In the genomic region with DNA sequence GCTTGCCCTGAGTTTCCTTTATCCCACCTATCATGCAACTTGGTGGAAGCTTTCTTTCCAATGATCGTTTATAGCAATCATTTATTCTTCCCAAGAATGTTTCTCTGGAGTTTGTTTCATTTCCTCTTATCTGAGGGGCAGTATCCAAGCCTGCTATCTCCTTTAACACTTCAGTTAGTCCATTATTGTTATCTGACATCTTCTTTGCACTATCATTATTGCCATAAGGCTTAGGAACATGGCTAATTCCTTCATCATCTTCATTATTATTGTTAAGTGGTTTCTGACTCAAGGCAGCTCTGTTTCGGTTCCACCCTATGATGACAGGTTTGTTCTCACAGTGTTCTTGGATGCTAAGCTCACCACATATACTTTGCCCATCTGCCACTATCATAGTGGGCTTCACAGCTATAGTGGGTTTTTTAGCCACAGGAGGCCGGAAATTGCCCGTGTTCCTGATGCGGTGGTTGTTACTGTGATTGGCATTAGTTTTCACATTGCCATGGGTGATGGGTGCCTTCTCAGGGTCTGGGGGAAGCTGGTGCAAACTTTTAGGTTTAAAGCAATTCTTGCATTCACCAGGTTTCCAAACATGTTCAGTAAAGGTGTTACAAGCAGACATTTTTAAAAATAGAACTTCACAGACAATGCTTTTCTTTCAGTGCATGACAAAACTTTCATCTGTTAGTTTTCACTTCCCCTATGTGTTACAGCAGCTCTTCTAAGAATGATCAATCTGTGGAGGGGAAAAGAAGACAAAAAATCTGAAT, we compare ENCODE assay signal across 1 cellular context.
TF ChIP-seq lines count a peak whose summit lies in the region.

No MANE protein-coding gene starts in this region.

TF ChIP-seq in GM12878, 131 proteins besides CTCF, POLR2A, EP300 and RAD21 (continued from another document):
- TF ChIP-seq JUND (IDR thresholded peaks at IDR 0.05; ENCODE audit: low read depth, low read length) (no peak), ZNF207 (IDR thresholded peaks at IDR 0.05; ENCODE audit: borderline replicate concordance) (peak; percentile 44; the same call in 1 of the 2 replicates), POU2F2 (IDR thresholded peaks at IDR 0.05; ENCODE audit: borderline replicate concordance, low read depth, low read length) (no peak; the same call in 2 of the 3 replicates), DPF2 (IDR thresholded peaks at IDR 0.05) (peak; percentile 98), KLF5 (IDR thresholded peaks at IDR 0.05; ENCODE audit: partially characterized antibody) (peak; percentile 42), GATAD2B (conservative IDR thresholded peaks at IDR 0.05; ENCODE audit: low read depth) (peak; percentile 78), RUNX3 (IDR thresholded peaks at IDR 0.05; ENCODE audit: low read length) (peak; percentile 89), ZBED1 (IDR thresholded peaks at IDR 0.05; ENCODE audit: borderline replicate concordance) (peak; percentile 64; the same call in 1 of the 2 replicates), IRF4 (IDR thresholded peaks at IDR 0.05; ENCODE audit: low read depth, low read length) (peak; percentile 49; the same call in 1 of the 2 replicates), BHLHE40 (IDR thresholded peaks at IDR 0.05; ENCODE audit: borderline replicate concordance in 1 of 2, low read depth in 2 of 2, low read length in 1 of 2) (peak; percentile 61 to 63), ZNF274 (IDR thresholded peaks at IDR 0.05; ENCODE audit: insufficient read depth, insufficient read length) (no peak), SP1 (IDR thresholded peaks at IDR 0.05; ENCODE audit: low read depth, low read length) (no peak), TCF3 (IDR thresholded peaks at IDR 0.05; ENCODE audit: borderline replicate concordance, insufficient read depth, low read depth, low read length) (no peak), TCF12 (IDR thresholded peaks at IDR 0.05; ENCODE audit: low read depth, low read length) (peak; percentile 30; the same call in 1 of the 2 replicates), MYB (IDR thresholded peaks at IDR 0.05; ENCODE audit: borderline replicate concordance, low read depth, low read length) (no peak), SMC3 (IDR thresholded peaks at IDR 0.05; ENCODE audit: borderline replicate concordance, low read length) (no peak), SRF (IDR thresholded peaks at IDR 0.05; ENCODE audit: low read depth in 2 of 2, low read length in 2 of 2) (no peak), BRCA1 (IDR thresholded peaks at IDR 0.05; ENCODE audit: low read depth, low read length) (no peak), SMAD5 (IDR thresholded peaks at IDR 0.05; ENCODE audit: low read depth) (no peak), NRF1 (conservative IDR thresholded peaks at IDR 0.05; ENCODE audit: low read depth, low read length) (no peak)
- TF ChIP-seq, protein P1, sequence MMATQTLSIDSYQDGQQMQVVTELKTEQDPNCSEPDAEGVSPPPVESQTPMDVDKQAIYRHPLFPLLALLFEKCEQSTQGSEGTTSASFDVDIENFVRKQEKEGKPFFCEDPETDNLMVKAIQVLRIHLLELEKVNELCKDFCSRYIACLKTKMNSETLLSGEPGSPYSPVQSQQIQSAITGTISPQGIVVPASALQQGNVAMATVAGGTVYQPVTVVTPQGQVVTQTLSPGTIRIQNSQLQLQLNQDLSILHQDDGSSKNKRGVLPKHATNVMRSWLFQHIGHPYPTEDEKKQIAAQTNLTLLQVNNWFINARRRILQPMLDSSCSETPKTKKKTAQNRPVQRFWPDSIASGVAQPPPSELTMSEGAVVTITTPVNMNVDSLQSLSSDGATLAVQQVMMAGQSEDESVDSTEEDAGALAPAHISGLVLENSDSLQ (IDR thresholded peaks at IDR 0.05) = peak; percentile 80
- TF ChIP-seq, protein P2, sequence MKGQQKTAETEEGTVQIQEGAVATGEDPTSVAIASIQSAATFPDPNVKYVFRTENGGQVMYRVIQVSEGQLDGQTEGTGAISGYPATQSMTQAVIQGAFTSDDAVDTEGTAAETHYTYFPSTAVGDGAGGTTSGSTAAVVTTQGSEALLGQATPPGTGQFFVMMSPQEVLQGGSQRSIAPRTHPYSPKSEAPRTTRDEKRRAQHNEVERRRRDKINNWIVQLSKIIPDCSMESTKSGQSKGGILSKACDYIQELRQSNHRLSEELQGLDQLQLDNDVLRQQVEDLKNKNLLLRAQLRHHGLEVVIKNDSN (IDR thresholded peaks at IDR 0.05; ENCODE audit: borderline replicate concordance, extremely low read length, insufficient read depth, low read depth, low read length) = no peak
- TF ChIP-seq, protein P3, sequence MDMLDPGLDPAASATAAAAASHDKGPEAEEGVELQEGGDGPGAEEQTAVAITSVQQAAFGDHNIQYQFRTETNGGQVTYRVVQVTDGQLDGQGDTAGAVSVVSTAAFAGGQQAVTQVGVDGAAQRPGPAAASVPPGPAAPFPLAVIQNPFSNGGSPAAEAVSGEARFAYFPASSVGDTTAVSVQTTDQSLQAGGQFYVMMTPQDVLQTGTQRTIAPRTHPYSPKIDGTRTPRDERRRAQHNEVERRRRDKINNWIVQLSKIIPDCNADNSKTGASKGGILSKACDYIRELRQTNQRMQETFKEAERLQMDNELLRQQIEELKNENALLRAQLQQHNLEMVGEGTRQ (IDR thresholded peaks at IDR 0.05; ENCODE audit: borderline replicate concordance, low read depth, low read length) = no peak
